Comparison of ENCODE assay signal across 15 cellular contexts in genomic region chr6:137646506-137646905, GRCh38.
DNase-seq lines count a peak whose midpoint lies in the region; ATAC-seq and TF ChIP-seq lines count a peak whose summit lies in the region.
"Had no signal": no experiment of that assay in that cellular context is flagged by ENCODE, and none has a peak within 500 bp of the region (broad histone marks: within the 10 kb centered on the region; RNA-seq: fewer than 3 reads in every experiment).

No MANE protein-coding gene starts in this region.

- no peak for DNase-seq in activated naive CD4-positive, alpha-beta T cell treated with anti-CD3 and anti-CD28 coated beads, Interleukin-2, amount 10 ng/mL, durations not matched to agents 7 days and 5 days
- DNase-seq in activated naive CD4-positive, alpha-beta T cell (lab: John Stamatoyannopoulos, UW) = no peak
- peak; percentile 24 for DNase-seq in adipocyte (ENCODE audit: low read depth)
- DNase-seq in fibroblast of the aortic adventitia (ENCODE audit: low read depth) = peak; percentile 36
- no peak for DNase-seq in activated CD4-positive, alpha-beta T cell treated with anti-CD3 and anti-CD28 coated beads for 1 hour
- DNase-seq in NCI-H146 (lab: John Stamatoyannopoulos, UW) = no peak
- no peak for DNase-seq in NCI-H2227 treated with DMSO at 0.1 percent for 48 hours (lab: John Stamatoyannopoulos, UW)
- no peak for DNase-seq in left lung
- DNase-seq: AML-193; CD8-positive, alpha-beta memory T cell; DMS53; HCEC 1CT had no signal

- no peaks in the 10 kb centered on the region for H3K27me3 ChIP-seq in adipocyte (replicated peaks; ENCODE audit: control insufficient read depth, insufficient read depth, low read length)
- H3K27me3 ChIP-seq in left lung = no peaks in the 10 kb centered on the region
- H3K27me3 ChIP-seq: BLaER1 had no signal

- no peaks in the 10 kb centered on the region for H3K4me1 Mint-ChIP-seq in activated naive CD4-positive, alpha-beta T cell treated with anti-CD3 and anti-CD28 coated beads, Interleukin-2, amount 10 ng/mL, durations not matched to agents 7 days and 5 days
- H3K4me1 Mint-ChIP-seq: CD8-positive, alpha-beta memory T cell had no signal

- no peak overlapping the region for H3K4me3 Mint-ChIP-seq in activated naive CD4-positive, alpha-beta T cell treated with anti-CD3 and anti-CD28 coated beads, Interleukin-2, amount 10 ng/mL, durations not matched to agents 7 days and 5 days
- H3K4me3 Mint-ChIP-seq: CD8-positive, alpha-beta memory T cell had no signal

- CTCF ChIA-PET in activated naive CD4-positive, alpha-beta T cell treated with anti-CD3 and anti-CD28 coated beads, Interleukin-2, amount 10 ng/mL, durations not matched to agents 7 days and 5 days (lab: Charles Lee) = no interaction called here

- H3K36me3 Mint-ChIP-seq in activated naive CD4-positive, alpha-beta T cell treated with anti-CD3 and anti-CD28 coated beads, Interleukin-2, amount 10 ng/mL, durations not matched to agents 7 days and 5 days = no peaks in the 10 kb centered on the region

- no peaks in the 10 kb centered on the region for H3K36me3 ChIP-seq in adipocyte (ENCODE audit: control insufficient read depth, insufficient read depth, low read length, severe bottlenecking)
- H3K36me3 ChIP-seq in left lung = no peaks in the 10 kb centered on the region
- H3K36me3 ChIP-seq: BLaER1 had no signal

- H3K9me3 Mint-ChIP-seq in activated naive CD4-positive, alpha-beta T cell treated with anti-CD3 and anti-CD28 coated beads, Interleukin-2, amount 10 ng/mL, durations not matched to agents 7 days and 5 days = no peaks in the 10 kb centered on the region

- intact Hi-C loops in left lung (cut with DNase I) = loop anchor here in 1 of 2 donors (10.0 kb wide), 2 partner anchors 372 to 552 kb away; no protein-coding TSS in a partner anchor

- ATAC-seq in left lung = no peak
- ATAC-seq: K562 had no signal

- H3K9me3 ChIP-seq in adipocyte (ENCODE audit: control insufficient read depth, low read length) (no peaks in the 10 kb centered on the region), left lung (no peaks in the 10 kb centered on the region)
- H3K9me3 ChIP-seq: BLaER1 had no signal

- H3K4me1 ChIP-seq in adipocyte (ENCODE audit: control insufficient read depth, insufficient read depth, low read length) (no peaks in the 10 kb centered on the region), left lung (no peaks in the 10 kb centered on the region)
- H3K4me1 ChIP-seq: BLaER1 had no signal

- H3K27ac ChIP-seq in left lung = no peak overlapping the region
- H3K27ac ChIP-seq: 22Rv1, BLaER1 had no signal

- H3K27ac Mint-ChIP-seq in activated naive CD4-positive, alpha-beta T cell treated with anti-CD3 and anti-CD28 coated beads, Interleukin-2, amount 10 ng/mL, durations not matched to agents 7 days and 5 days = peak overlapping the region; percentile 34
- H3K27ac Mint-ChIP-seq: CD8-positive, alpha-beta memory T cell had no signal

- H3K27me3 Mint-ChIP-seq in activated naive CD4-positive, alpha-beta T cell treated with anti-CD3 and anti-CD28 coated beads, Interleukin-2, amount 10 ng/mL, durations not matched to agents 7 days and 5 days = peaks cover 16% of the 10 kb centered on the region

- TF ChIP-seq CTCF in fibroblast of the aortic adventitia (IDR thresholded peaks at IDR 0.05; ENCODE audit: insufficient read depth, low read length) (no peak), left lung (IDR thresholded peaks at IDR 0.05) (no peak)

- H3K4me3 ChIP-seq in adipocyte (ENCODE audit: low read length) (no peak overlapping the region), fibroblast of the aortic adventitia (ENCODE audit: low read depth, low read length) (no peak overlapping the region), left lung (no peak overlapping the region)
- H3K4me3 ChIP-seq: BLaER1, K562 had no signal

- H3K9ac ChIP-seq in adipocyte (ENCODE audit: low read length) = no peak overlapping the region
- H3K9ac ChIP-seq: BLaER1 had no signal

Comparison
In these comparisons a context has a peak if more than half of its experiments do, and no peak if none do; other contexts are left out.
1. DNase-seq: peak in adipocyte (single experiment) and fibroblast of the aortic adventitia (single experiment); none in activated naive CD4-positive, alpha-beta T cell treated with anti-CD3 and anti-CD28 coated beads, Interleukin-2, amount 10 ng/mL, durations not matched to agents 7 days and 5 days (single experiment), activated naive CD4-positive, alpha-beta T cell (0 of 4), activated CD4-positive, alpha-beta T cell treated with anti-CD3 and anti-CD28 coated beads for 1 hour (single experiment), NCI-H146 (single experiment), NCI-H2227 treated with DMSO at 0.1 percent for 48 hours (single experiment) and left lung (0 of 2).